ENCODE assay signal across 10 cellular contexts in the genomic region with DNA sequence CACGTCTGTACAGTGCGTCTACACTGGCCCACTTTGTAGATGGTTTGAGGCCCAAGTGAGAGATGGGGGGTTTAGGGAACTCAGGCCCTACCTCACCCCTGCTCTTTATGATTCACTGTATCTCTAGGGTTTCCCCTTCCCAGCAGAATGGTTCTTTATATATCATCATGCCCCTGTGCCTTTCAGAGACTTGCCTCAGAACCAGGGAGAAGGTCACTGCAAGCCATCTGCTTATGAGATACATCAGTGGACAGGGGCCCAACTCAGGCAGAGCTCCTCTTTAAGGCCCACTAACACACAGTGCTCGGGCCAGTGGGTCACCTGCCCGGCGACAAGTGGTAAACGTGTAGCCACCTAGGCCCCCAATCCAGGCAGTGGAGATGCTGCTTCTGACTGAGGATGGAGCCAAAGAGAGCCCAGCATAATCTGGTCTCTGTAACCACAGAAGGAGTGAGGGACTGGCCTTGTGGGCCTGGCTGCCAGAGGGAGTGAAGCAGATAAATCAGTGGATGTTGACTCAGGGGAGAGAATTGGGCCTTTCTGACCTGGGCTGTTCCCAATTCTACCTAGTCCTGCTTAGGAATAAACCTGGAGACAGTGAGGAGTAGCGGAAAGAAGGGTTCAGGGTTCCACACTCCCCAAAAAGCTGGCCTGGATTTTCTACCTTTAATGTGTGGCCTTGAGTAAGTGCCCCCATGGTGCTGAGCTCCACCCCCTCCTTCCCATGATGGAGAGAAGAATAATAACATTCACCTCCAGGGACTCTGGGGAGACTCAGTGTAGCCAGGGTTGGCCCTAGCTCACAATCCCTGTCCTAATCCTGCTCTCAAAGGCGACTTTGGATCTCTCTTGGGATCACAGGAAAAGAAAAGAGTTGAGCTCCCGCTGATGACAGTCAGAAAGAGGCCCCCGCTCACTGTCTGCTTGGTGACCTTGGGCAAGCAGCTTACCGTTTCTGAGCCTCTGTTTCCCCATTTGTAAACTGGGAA. TPM values are rescaled to one million over a fixed set of nuclear protein-coding genes. Genes with fewer than 3 reads are reported as not detected.
DNase-seq lines count a peak whose midpoint lies in the region; ATAC-seq and TF ChIP-seq lines count a peak whose summit lies in the region.
"Had no signal": no experiment of that assay in that cellular context is flagged by ENCODE, and none has a peak within 500 bp of the region (broad histone marks: within the 10 kb centered on the region; RNA-seq: fewer than 3 reads in every experiment).

No MANE protein-coding gene starts in this region.

- WGBS in liver, result 89% methylated on average over 11 of the region's 11 CpGs
- 65 to 70% methylated on average over 9 to 11 of the region's 11 CpGs for WGBS in testis, 2 donors

- DNase-seq in activated CD4-positive, alpha-beta T cell treated with anti-CD3 and anti-CD28 coated beads for 48 hours, result peak; percentile 31
- no peak for DNase-seq in activated CD4-positive, alpha-beta T cell treated with anti-CD3 and anti-CD28 coated beads for 4 hours
- DNase-seq in ascending aorta (ENCODE audit: low spot score in 2 of 2) (no peak), testis (no peak), BE2C (no peak), inferior parietal cortex (ENCODE audit: extremely low spot score) (no peak)
- DNase-seq: effector CD8-positive, alpha-beta T cell; NCI-H524 treated with DMSO at 0.1 percent for 48 hours had no signal

- no peaks in the 10 kb centered on the region for H3K27me3 ChIP-seq in ascending aorta
- no peaks in the 10 kb centered on the region for H3K27me3 ChIP-seq in liver (ENCODE audit: control insufficient read depth in 4 of 4, insufficient read depth in 4 of 4, low read length in 3 of 4)
- no peaks in the 10 kb centered on the region for H3K27me3 ChIP-seq in testis
- H3K27me3 ChIP-seq in BE2C, result no peaks in the 10 kb centered on the region

- no peak for TF ChIP-seq CTCF in ascending aorta (IDR thresholded peaks at IDR 0.05)
- no peak for TF ChIP-seq CTCF in liver (IDR thresholded peaks at IDR 0.05; ENCODE audit: low read depth, low read length, missing input control)
- TF ChIP-seq CTCF in testis (IDR thresholded peaks at IDR 0.05), result no peak
- no peak; the same call in 1 of the 2 replicates for TF ChIP-seq CTCF in BE2C (IDR thresholded peaks at IDR 0.05; ENCODE audit: low read depth, low read length)

- H3K9me3 ChIP-seq in ascending aorta (no peaks in the 10 kb centered on the region), liver (ENCODE audit: control insufficient read depth in 4 of 4, low read length in 3 of 4) (no peaks in the 10 kb centered on the region), testis (no peaks in the 10 kb centered on the region), BE2C (no peaks in the 10 kb centered on the region)

- H3K4me3 ChIP-seq in ascending aorta, result no peak overlapping the region
- no peak overlapping the region for H3K4me3 ChIP-seq in liver (ENCODE audit: low read depth in 1 of 3, low read length in 3 of 3)
- H3K4me3 ChIP-seq in testis, result no peak overlapping the region
- H3K4me3 ChIP-seq in BE2C (ENCODE audit: low read depth, low read length), result no peak overlapping the region

- H3K36me3 ChIP-seq in ascending aorta (peaks cover 21 to 22% of the 10 kb centered on the region in 2 donors), liver (ENCODE audit: control insufficient read depth in 4 of 4, insufficient read depth in 3 of 4, low read depth in 1 of 4, low read length in 3 of 4) (peaks cover 0 to 15% (median 7%) of the 10 kb centered on the region in 4 donors), testis (ENCODE audit: low read depth, missing control alignments) (no peaks in the 10 kb centered on the region), BE2C (peaks cover 12% of the 10 kb centered on the region)

- H3K27ac ChIP-seq in ascending aorta (peak overlapping the region; percentile 97 to 100), liver (ENCODE audit: low read depth in 1 of 2, low read length in 2 of 2) (peak overlapping the region; percentile 96 to 99), testis (peak overlapping the region; percentile 100)

- TF ChIP-seq POLR2A in testis (IDR thresholded peaks at IDR 0.05), result no peak

- peak overlapping the region; percentile 18 to 42 for H3K9ac ChIP-seq in liver (ENCODE audit: low read depth in 1 of 2, low read length in 2 of 2)

- peaks cover 13 to 48% of the 10 kb centered on the region in 2 donors for H3K4me1 ChIP-seq in ascending aorta
- H3K4me1 ChIP-seq in liver (ENCODE audit: control insufficient read depth in 4 of 4, insufficient read depth in 4 of 4, low read length in 3 of 4), result peaks cover 7 to 48% (median 31%) of the 10 kb centered on the region in 4 donors
- H3K4me1 ChIP-seq in testis, result peaks cover 32% of the 10 kb centered on the region
- H3K4me1 ChIP-seq in BE2C, result 0 out of 2 replicates have a peak, but pooled peaks cover 2% of the 10 kb centered on the region

- intact Hi-C loops in ascending aorta (cut with DNase I) (loop anchor here (2.0 to 5.0 kb wide), 3 partner anchors 61 to 159 kb away; partner anchors contain the start of gene ERGIC1), testis (cut with DNase I; ENCODE audit: low total_unique reads) (loop anchor here (10.0 kb wide), 1 partner anchor 91 kb away; no protein-coding TSS in a partner anchor)

- peak in 1 of 2 donors; percentile 15 for TF ChIP-seq RAD21 in liver (IDR thresholded peaks at IDR 0.05)

- no peak for ATAC-seq in HG02938 (IDR thresholded peaks at IDR 0.05; ENCODE audit: unreplicated experiment)

TF ChIP-seq in liver, 16 proteins besides CTCF, POLR2A, EP300 and RAD21:
- TF ChIP-seq ATF3 (IDR thresholded peaks at IDR 0.05) (no peak), MAX (IDR thresholded peaks at IDR 0.05) (no peak), YY1 (IDR thresholded peaks at IDR 0.05) (no peak), ZBTB33 (IDR thresholded peaks at IDR 0.05) (no peak), JUND (IDR thresholded peaks at IDR 0.05) (no peak), HNF4A (conservative IDR thresholded peaks at IDR 0.05) (no peak), TAF1 (conservative IDR thresholded peaks at IDR 0.05) (no peak), GABPA (IDR thresholded peaks at IDR 0.05 in 1 of 2, conservative IDR thresholded peaks at IDR 0.05 in 1 of 2) (no peak), EGR1 (IDR thresholded peaks at IDR 0.05; ENCODE audit: low read depth in 2 of 2) (no peak), SP1 (IDR thresholded peaks at IDR 0.05) (no peak), FOXA2 (IDR thresholded peaks at IDR 0.05) (peak; percentile 37), FOXA1 (IDR thresholded peaks at IDR 0.05) (no peak), RXRA (IDR thresholded peaks at IDR 0.05) (peak in 1 of 2 donors; percentile 27), HNF4G (IDR thresholded peaks at IDR 0.05) (no peak)
- TF ChIP-seq, protein P1, sequence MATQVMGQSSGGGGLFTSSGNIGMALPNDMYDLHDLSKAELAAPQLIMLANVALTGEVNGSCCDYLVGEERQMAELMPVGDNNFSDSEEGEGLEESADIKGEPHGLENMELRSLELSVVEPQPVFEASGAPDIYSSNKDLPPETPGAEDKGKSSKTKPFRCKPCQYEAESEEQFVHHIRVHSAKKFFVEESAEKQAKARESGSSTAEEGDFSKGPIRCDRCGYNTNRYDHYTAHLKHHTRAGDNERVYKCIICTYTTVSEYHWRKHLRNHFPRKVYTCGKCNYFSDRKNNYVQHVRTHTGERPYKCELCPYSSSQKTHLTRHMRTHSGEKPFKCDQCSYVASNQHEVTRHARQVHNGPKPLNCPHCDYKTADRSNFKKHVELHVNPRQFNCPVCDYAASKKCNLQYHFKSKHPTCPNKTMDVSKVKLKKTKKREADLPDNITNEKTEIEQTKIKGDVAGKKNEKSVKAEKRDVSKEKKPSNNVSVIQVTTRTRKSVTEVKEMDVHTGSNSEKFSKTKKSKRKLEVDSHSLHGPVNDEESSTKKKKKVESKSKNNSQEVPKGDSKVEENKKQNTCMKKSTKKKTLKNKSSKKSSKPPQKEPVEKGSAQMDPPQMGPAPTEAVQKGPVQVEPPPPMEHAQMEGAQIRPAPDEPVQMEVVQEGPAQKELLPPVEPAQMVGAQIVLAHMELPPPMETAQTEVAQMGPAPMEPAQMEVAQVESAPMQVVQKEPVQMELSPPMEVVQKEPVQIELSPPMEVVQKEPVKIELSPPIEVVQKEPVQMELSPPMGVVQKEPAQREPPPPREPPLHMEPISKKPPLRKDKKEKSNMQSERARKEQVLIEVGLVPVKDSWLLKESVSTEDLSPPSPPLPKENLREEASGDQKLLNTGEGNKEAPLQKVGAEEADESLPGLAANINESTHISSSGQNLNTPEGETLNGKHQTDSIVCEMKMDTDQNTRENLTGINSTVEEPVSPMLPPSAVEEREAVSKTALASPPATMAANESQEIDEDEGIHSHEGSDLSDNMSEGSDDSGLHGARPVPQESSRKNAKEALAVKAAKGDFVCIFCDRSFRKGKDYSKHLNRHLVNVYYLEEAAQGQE (IDR thresholded peaks at IDR 0.05), result no peak

RNA-seq across cellular contexts. Expression of gene DUSP1, which starts 2.8 kb away (rescaled TPM):
- total RNA-seq in ascending aorta (3,919 TPM), liver (10 to 100 TPM; 53.2 to 95.0 TPM), testis (100 to 1,000 TPM; 159 to 172 TPM)
- polyA plus RNA-seq in liver (100 to 1,000 TPM; 124 to 237 TPM), testis (ENCODE audit: insufficient read depth, low read depth, low replicate concordance) (86.2 TPM)
- 19.5 TPM for polyA plus RNA-seq in BE2C (2012; ENCODE audit: insufficient read depth, insufficient read length, low read depth)

Comparison
In these comparisons a context has a peak if more than half of its experiments do, and no peak if none do; other contexts are left out.
1. RNA of gene DUSP1, which starts 2.8 kb away (total RNA-seq): 3,919 TPM in ascending aorta (single experiment); 159 to 172 TPM in testis and 53.2 to 95.0 TPM in liver; every median in the first group is over 10 times any median in the second.
2. Peak in every context shown above with its lines, with median percentiles within 50 percentile points of each other: H3K27ac ChIP-seq.